Comparison of ENCODE assay signal across 28 cellular contexts in the genomic region with DNA sequence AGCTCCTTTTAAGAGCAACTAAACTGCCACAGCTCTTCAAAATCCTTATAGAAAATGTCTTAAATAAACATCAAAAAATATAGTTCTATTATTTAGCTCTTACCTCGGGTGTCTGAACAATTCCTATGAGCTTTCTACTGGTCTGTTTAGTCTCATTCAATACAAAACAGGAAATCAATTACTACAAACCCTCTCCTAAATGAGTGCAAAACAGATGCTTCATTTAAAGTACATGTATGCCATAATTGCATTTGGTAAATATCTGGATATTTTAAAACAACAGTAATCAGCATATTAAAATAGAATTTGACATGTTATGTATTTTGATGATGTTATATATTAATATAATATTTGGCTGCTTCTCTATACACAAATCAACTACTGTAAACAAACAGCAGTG.
"Had no signal": no experiment of that assay in that cellular context is flagged by ENCODE, and none has a peak within 500 bp of the region (broad histone marks: within the 10 kb centered on the region; RNA-seq: fewer than 3 reads in every experiment).

No MANE protein-coding gene starts in this region.

- FAIRE-seq: bronchial epithelial cell, TTC549 had no signal

- DNase-seq: activated B cell treated with CpG ODN at 0.5 μM for 24 hours; activated CD4-positive, alpha-beta memory T cell treated with anti-CD3 and anti-CD28 coated beads, Interleukin-2, amount 10 ng/mL, durations not matched to agents 7 days and 5 days; activated CD4-positive, alpha-beta T cell treated with anti-CD3 and anti-CD28 coated beads for 1 hour; activated CD4-positive, alpha-beta T cell treated with anti-CD3 and anti-CD28 coated beads for 36 hours; activated CD4-positive, alpha-beta T cell treated with anti-CD3 and anti-CD28 coated beads for 48 hours; activated CD4-positive, alpha-beta T cell treated with anti-CD3 and anti-CD28 coated beads, Interleukin-2, amount 10 ng/mL, durations not matched to agents 7 days and 5 days; activated CD4-positive, alpha-beta T cell treated with anti-CD3 and anti-CD28 coated beads, Interleukin-2, amount 50 U/mL, for 48 hours; activated CD8-positive, alpha-beta memory T cell treated with anti-CD3 and anti-CD28 coated beads for 24 hours; activated CD8-positive, alpha-beta memory T cell treated with anti-CD3 and anti-CD28 coated beads, Interleukin-2, amount 10 ng/mL, durations not matched to agents 7 days and 5 days; activated CD8-positive, alpha-beta memory T cell treated with anti-CD3 and anti-CD28 coated beads, Interleukin-2, amount 50 U/mL, for 48 hours; activated CD8-positive, alpha-beta T cell treated with anti-CD3 and anti-CD28 coated beads, Interleukin-2, amount 10 ng/mL, durations not matched to agents 7 days and 5 days; activated effector memory CD4-positive, alpha-beta T cell treated with Interleukin-2 at 50 U/mL for 16 hours; activated gamma-delta T cell; activated naive CD4-positive, alpha-beta T cell treated with anti-CD3 and anti-CD28 coated beads, Interleukin-2, amount 10 ng/mL, durations not matched to agents 7 days and 5 days; activated naive CD4-positive, alpha-beta T cell treated with Interleukin-2 at 50 U/mL for 16 hours; activated naive CD8-positive, alpha-beta T cell treated with anti-CD3 and anti-CD28 coated beads, Interleukin-2, amount 10 ng/mL, durations not matched to agents 7 days and 5 days; activated naive CD8-positive, alpha-beta T cell treated with anti-CD3 and anti-CD28 coated beads, Interleukin-2, amount 50 U/mL, for 24 hours; activated T-cell treated with anti-CD3 and anti-CD28 coated beads, Interleukin-2, amount 50 U/mL, for 24 hours; activated T-cell treated with anti-CD3 and anti-CD28 coated beads, Interleukin-2, amount 50 U/mL, for 48 hours; amygdala; anterior cingulate cortex; caudate nucleus; cerebellar nuclear complex; colonic mucosa; T-helper 2 cell; T-helper 9 cell had no signal

- ATAC-seq: activated CD4-positive, alpha-beta T cell treated with anti-CD3 and anti-CD28 coated beads for 36 hours; activated CD8-positive, alpha-beta memory T cell treated with anti-CD3 and anti-CD28 coated beads, Interleukin-2, amount 10 ng/mL, durations not matched to agents 7 days and 5 days; activated CD8-positive, alpha-beta T cell treated with anti-CD3 and anti-CD28 coated beads, Interleukin-2, amount 10 ng/mL, durations not matched to agents 7 days and 5 days; activated naive CD8-positive, alpha-beta T cell treated with anti-CD3 and anti-CD28 coated beads, Interleukin-2, amount 50 U/mL, for 24 hours had no signal
